37 cellular contexts compared by ENCODE assay signal in the genomic region with DNA sequence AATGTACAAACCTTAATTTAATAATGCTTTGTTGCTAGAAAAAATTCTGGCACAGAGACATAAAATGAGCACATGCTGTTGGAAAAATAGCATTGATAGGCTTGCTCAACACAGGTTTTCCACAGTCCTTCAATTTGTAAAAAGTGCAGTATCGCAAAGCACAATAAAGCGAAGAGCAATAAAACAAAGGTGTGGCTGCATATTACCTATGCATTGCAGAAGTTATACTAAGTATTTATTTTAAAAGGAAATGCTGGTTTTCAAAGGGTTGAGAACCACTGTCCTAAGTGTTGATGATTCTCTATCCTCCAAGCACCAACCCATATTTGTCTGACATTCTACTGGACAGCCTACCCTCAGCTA. TPM values are rescaled to one million over a fixed set of nuclear protein-coding genes. Genes with fewer than 3 reads are reported as not detected.
"Had no signal": no experiment of that assay in that cellular context is flagged by ENCODE, and none has a peak within 500 bp of the region (broad histone marks: within the 10 kb centered on the region; RNA-seq: fewer than 3 reads in every experiment).

No MANE protein-coding gene starts in this region.

- H3K27me3 Mint-ChIP-seq: activated B cell treated with CpG ODN at 0.5 μM for 24 hours; activated CD4-positive, alpha-beta memory T cell treated with anti-CD3 and anti-CD28 coated beads, Interleukin-2, amount 10 ng/mL, durations not matched to agents 7 days and 5 days; activated CD4-positive, alpha-beta T cell treated with anti-CD3 and anti-CD28 coated beads, Interleukin-2, amount 10 ng/mL, durations not matched to agents 24 days and 14 days; activated CD8-positive, alpha-beta memory T cell treated with anti-CD3 and anti-CD28 coated beads, Interleukin-2, amount 10 ng/mL, durations not matched to agents 7 days and 5 days; activated naive CD4-positive, alpha-beta T cell treated with anti-CD3 and anti-CD28 coated beads, Interleukin-2, amount 10 ng/mL, durations not matched to agents 7 days and 5 days; activated naive CD4-positive, alpha-beta T cell treated with anti-CD3 and anti-CD28 coated beads, Interleukin-2, amount 50 U/mL, for 24 hours; activated naive CD8-positive, alpha-beta T cell treated with anti-CD3 and anti-CD28 coated beads, Interleukin-2, amount 10 ng/mL, durations not matched to agents 7 days and 5 days; central memory CD8-positive, alpha-beta T cell had no signal

- H3K27ac ChIP-seq: ascending aorta, cardiac muscle cell, VCaP had no signal

- FAIRE-seq: bronchial epithelial cell, TTC549 had no signal

- H3K36me3 ChIP-seq: ascending aorta, cardiac muscle cell had no signal

- H3K27me3 ChIP-seq: ascending aorta, cardiac muscle cell had no signal

- H3K4me3 Mint-ChIP-seq: activated B cell treated with CpG ODN at 0.5 μM for 24 hours; activated CD4-positive, alpha-beta memory T cell treated with anti-CD3 and anti-CD28 coated beads, Interleukin-2, amount 10 ng/mL, durations not matched to agents 7 days and 5 days; activated CD4-positive, alpha-beta T cell treated with anti-CD3 and anti-CD28 coated beads, Interleukin-2, amount 10 ng/mL, durations not matched to agents 24 days and 14 days; activated CD8-positive, alpha-beta memory T cell treated with anti-CD3 and anti-CD28 coated beads, Interleukin-2, amount 10 ng/mL, durations not matched to agents 7 days and 5 days; activated CD8-positive, alpha-beta T cell treated with anti-CD3 and anti-CD28 coated beads, Interleukin-2, amount 10 ng/mL, durations not matched to agents 7 days and 5 days; activated naive CD4-positive, alpha-beta T cell treated with anti-CD3 and anti-CD28 coated beads, Interleukin-2, amount 10 ng/mL, durations not matched to agents 7 days and 5 days; activated naive CD4-positive, alpha-beta T cell treated with anti-CD3 and anti-CD28 coated beads, Interleukin-2, amount 50 U/mL, for 24 hours; activated naive CD8-positive, alpha-beta T cell; activated naive CD8-positive, alpha-beta T cell treated with anti-CD3 and anti-CD28 coated beads, Interleukin-2, amount 10 ng/mL, durations not matched to agents 7 days and 5 days; activated naive CD8-positive, alpha-beta T cell treated with anti-CD3 and anti-CD28 coated beads, Interleukin-2, amount 50 U/mL, for 24 hours; activated T-cell treated with anti-CD3 and anti-CD28 coated beads, Interleukin-2, amount 50 U/mL, for 24 hours; brain; central memory CD8-positive, alpha-beta T cell; T-helper 1 cell treated with Interleukin-12 subunit alpha and Interleukin-12 subunit beta and Interleukin-4 antibody, amounts not matched to agents 30 μg/mL and 1 μg/mL, for 36 hours; T-helper 2 cell treated with Interferon-gamma antibody and Interleukin-4, amounts not matched to agents 5 μg/mL and 100 μg/mL, for 36 hours had no signal

- H3K36me3 Mint-ChIP-seq: activated CD8-positive, alpha-beta memory T cell treated with anti-CD3 and anti-CD28 coated beads, Interleukin-2, amount 10 ng/mL, durations not matched to agents 7 days and 5 days; activated naive CD4-positive, alpha-beta T cell treated with anti-CD3 and anti-CD28 coated beads, Interleukin-2, amount 10 ng/mL, durations not matched to agents 7 days and 5 days; activated naive CD4-positive, alpha-beta T cell treated with anti-CD3 and anti-CD28 coated beads, Interleukin-2, amount 50 U/mL, for 24 hours; activated naive CD8-positive, alpha-beta T cell; activated naive CD8-positive, alpha-beta T cell treated with anti-CD3 and anti-CD28 coated beads, Interleukin-2, amount 10 ng/mL, durations not matched to agents 7 days and 5 days; brain had no signal

- H3K4me1 Mint-ChIP-seq: activated B cell treated with CpG ODN at 0.5 μM for 24 hours; activated CD4-positive, alpha-beta memory T cell treated with anti-CD3 and anti-CD28 coated beads, Interleukin-2, amount 10 ng/mL, durations not matched to agents 7 days and 5 days; activated CD4-positive, alpha-beta T cell treated with anti-CD3 and anti-CD28 coated beads, Interleukin-2, amount 10 ng/mL, durations not matched to agents 24 days and 14 days; activated CD8-positive, alpha-beta memory T cell treated with anti-CD3 and anti-CD28 coated beads, Interleukin-2, amount 10 ng/mL, durations not matched to agents 7 days and 5 days; activated naive CD4-positive, alpha-beta T cell treated with anti-CD3 and anti-CD28 coated beads, Interleukin-2, amount 10 ng/mL, durations not matched to agents 7 days and 5 days; activated naive CD4-positive, alpha-beta T cell treated with anti-CD3 and anti-CD28 coated beads, Interleukin-2, amount 50 U/mL, for 24 hours; activated naive CD8-positive, alpha-beta T cell treated with anti-CD3 and anti-CD28 coated beads, Interleukin-2, amount 10 ng/mL, durations not matched to agents 7 days and 5 days; activated naive CD8-positive, alpha-beta T cell treated with anti-CD3 and anti-CD28 coated beads, Interleukin-2, amount 50 U/mL, for 24 hours; brain; central memory CD8-positive, alpha-beta T cell had no signal

- H3K4me1 ChIP-seq: ascending aorta had no signal

- H3K9me3 Mint-ChIP-seq: activated CD4-positive, alpha-beta T cell treated with anti-CD3 and anti-CD28 coated beads, Interleukin-2, amount 10 ng/mL, durations not matched to agents 24 days and 14 days; activated T-helper 2 cell treated with anti-CD3 and anti-CD28 coated beads, Interferon-gamma antibody, Interleukin-2, Interleukin-4, amounts not matched to agents 10 μg/mL and 5 μg/mL and 100 μg/mL, durations not matched to agents 14 hours and 24 hours and 36 hours had no signal

- DNase-seq: activated B cell treated with CpG ODN at 0.5 μM for 24 hours; activated CD4-positive, alpha-beta memory T cell treated with anti-CD3 and anti-CD28 coated beads, Interleukin-2, amount 10 ng/mL, durations not matched to agents 7 days and 5 days; activated CD4-positive, alpha-beta T cell treated with anti-CD3 and anti-CD28 coated beads for 4 hours; activated CD4-positive, alpha-beta T cell treated with anti-CD3 and anti-CD28 coated beads, Interleukin-2, amount 10 ng/mL, durations not matched to agents 24 days and 14 days; activated CD4-positive, alpha-beta T cell treated with anti-CD3 and anti-CD28 coated beads, Interleukin-2, amount 50 U/mL, for 1 hour; activated CD4-positive, alpha-beta T cell treated with anti-CD3 and anti-CD28 coated beads, Interleukin-2, amount 50 U/mL, for 4 hours; activated CD4-positive, CD25-positive, alpha-beta regulatory T cell treated with anti-CD3 and anti-CD28 coated beads, Interleukin-2, amount 50 U/mL, for 72 hours; activated CD8-positive, alpha-beta memory T cell treated with anti-CD3 and anti-CD28 coated beads for 24 hours; activated CD8-positive, alpha-beta memory T cell treated with anti-CD3 and anti-CD28 coated beads, Interleukin-2, amount 10 ng/mL, durations not matched to agents 7 days and 5 days; activated CD8-positive, alpha-beta memory T cell treated with anti-CD3 and anti-CD28 coated beads, Interleukin-2, amount 50 U/mL, for 48 hours; activated CD8-positive, alpha-beta T cell treated with anti-CD3 and anti-CD28 coated beads, Interleukin-2, amount 10 ng/mL, durations not matched to agents 7 days and 5 days; activated effector memory CD4-positive, alpha-beta T cell treated with Interleukin-2 at 50 U/mL for 16 hours; activated gamma-delta T cell; activated naive CD4-positive, alpha-beta T cell treated with anti-CD3 and anti-CD28 coated beads, Interleukin-2, amount 10 ng/mL, durations not matched to agents 7 days and 5 days; activated naive CD4-positive, alpha-beta T cell treated with Interleukin-2 at 50 U/mL for 16 hours; activated naive CD8-positive, alpha-beta T cell treated with anti-CD3 and anti-CD28 coated beads, Interleukin-2, amount 10 ng/mL, durations not matched to agents 7 days and 5 days; activated naive CD8-positive, alpha-beta T cell treated with anti-CD3 and anti-CD28 coated beads, Interleukin-2, amount 50 U/mL, for 24 hours; activated T-cell treated with anti-CD3 and anti-CD28 coated beads, Interleukin-2, amount 50 U/mL, for 24 hours; activated T-cell treated with anti-CD3 and anti-CD28 coated beads, Interleukin-2, amount 50 U/mL, for 48 hours; amygdala; anterior cingulate cortex; caudate nucleus; T-helper 1 cell; T-helper 2 cell; T-helper 9 cell had no signal

- ATAC-seq: activated CD8-positive, alpha-beta memory T cell treated with anti-CD3 and anti-CD28 coated beads, Interleukin-2, amount 10 ng/mL, durations not matched to agents 7 days and 5 days; activated CD8-positive, alpha-beta T cell treated with anti-CD3 and anti-CD28 coated beads, Interleukin-2, amount 10 ng/mL, durations not matched to agents 7 days and 5 days; activated naive CD8-positive, alpha-beta T cell treated with anti-CD3 and anti-CD28 coated beads, Interleukin-2, amount 50 U/mL, for 24 hours had no signal

- H3K4me3 ChIP-seq: ascending aorta, cardiac muscle cell had no signal

- H3K9me3 ChIP-seq: ascending aorta had no signal

- H3K27ac Mint-ChIP-seq: activated B cell treated with CpG ODN at 0.5 μM for 24 hours; activated CD4-positive, alpha-beta memory T cell treated with anti-CD3 and anti-CD28 coated beads, Interleukin-2, amount 10 ng/mL, durations not matched to agents 7 days and 5 days; activated CD4-positive, alpha-beta T cell treated with anti-CD3 and anti-CD28 coated beads, Interleukin-2, amount 10 ng/mL, durations not matched to agents 24 days and 14 days; activated CD8-positive, alpha-beta memory T cell treated with anti-CD3 and anti-CD28 coated beads, Interleukin-2, amount 10 ng/mL, durations not matched to agents 7 days and 5 days; activated CD8-positive, alpha-beta T cell treated with anti-CD3 and anti-CD28 coated beads, Interleukin-2, amount 10 ng/mL, durations not matched to agents 7 days and 5 days; activated naive CD4-positive, alpha-beta T cell treated with anti-CD3 and anti-CD28 coated beads, Interleukin-2, amount 10 ng/mL, durations not matched to agents 7 days and 5 days; activated naive CD4-positive, alpha-beta T cell treated with anti-CD3 and anti-CD28 coated beads, Interleukin-2, amount 50 U/mL, for 24 hours; activated naive CD8-positive, alpha-beta T cell; activated naive CD8-positive, alpha-beta T cell treated with anti-CD3 and anti-CD28 coated beads, Interleukin-2, amount 10 ng/mL, durations not matched to agents 7 days and 5 days; activated naive CD8-positive, alpha-beta T cell treated with anti-CD3 and anti-CD28 coated beads, Interleukin-2, amount 50 U/mL, for 24 hours; activated T-cell treated with anti-CD3 and anti-CD28 coated beads, Interleukin-2, amount 50 U/mL, for 24 hours; activated T-helper 2 cell treated with anti-CD3 and anti-CD28 coated beads, Interferon-gamma antibody, Interleukin-2, Interleukin-4, amounts not matched to agents 10 μg/mL and 5 μg/mL and 100 μg/mL, durations not matched to agents 14 hours and 24 hours and 36 hours; brain; T-helper 1 cell treated with Interleukin-12 subunit alpha and Interleukin-12 subunit beta and Interleukin-4 antibody, amounts not matched to agents 30 μg/mL and 1 μg/mL, for 36 hours; T-helper 2 cell treated with Interferon-gamma antibody and Interleukin-4, amounts not matched to agents 5 μg/mL and 100 μg/mL, for 36 hours had no signal

RNA-seq across cellular contexts. Expression of gene CAP2, which starts 54.1 kb away (rescaled TPM):
- total RNA-seq: activated B cell treated with CpG ODN at 0.5 μM for 24 hours; activated CD4-positive, alpha-beta memory T cell treated with anti-CD3 and anti-CD28 coated beads, Interleukin-2, amount 10 ng/mL, durations not matched to agents 7 days and 5 days; activated CD4-positive, alpha-beta T cell treated with anti-CD3 and anti-CD28 coated beads, Interleukin-2, amount 10 ng/mL, durations not matched to agents 24 days and 14 days; activated CD8-positive, alpha-beta memory T cell treated with anti-CD3 and anti-CD28 coated beads, Interleukin-2, amount 10 ng/mL, durations not matched to agents 7 days and 5 days; activated CD8-positive, alpha-beta T cell treated with anti-CD3 and anti-CD28 coated beads, Interleukin-2, amount 10 ng/mL, durations not matched to agents 7 days and 5 days; activated naive CD8-positive, alpha-beta T cell treated with anti-CD3 and anti-CD28 coated beads, Interleukin-2, amount 10 ng/mL, durations not matched to agents 7 days and 5 days; activated T-helper 2 cell treated with anti-CD3 and anti-CD28 coated beads, Interferon-gamma antibody, Interleukin-2, Interleukin-4, amounts not matched to agents 10 μg/mL and 5 μg/mL and 100 μg/mL, durations not matched to agents 14 hours and 24 hours and 36 hours had no signal

RNA-seq across cellular contexts. Expression of gene RBM24, which starts 58.1 kb away (rescaled TPM):
- total RNA-seq: activated B cell treated with CpG ODN at 0.5 μM for 24 hours; activated CD4-positive, alpha-beta memory T cell treated with anti-CD3 and anti-CD28 coated beads, Interleukin-2, amount 10 ng/mL, durations not matched to agents 7 days and 5 days; activated CD4-positive, alpha-beta T cell treated with anti-CD3 and anti-CD28 coated beads, Interleukin-2, amount 10 ng/mL, durations not matched to agents 24 days and 14 days; activated CD8-positive, alpha-beta memory T cell treated with anti-CD3 and anti-CD28 coated beads, Interleukin-2, amount 10 ng/mL, durations not matched to agents 7 days and 5 days; activated CD8-positive, alpha-beta T cell treated with anti-CD3 and anti-CD28 coated beads, Interleukin-2, amount 10 ng/mL, durations not matched to agents 7 days and 5 days; activated naive CD8-positive, alpha-beta T cell treated with anti-CD3 and anti-CD28 coated beads, Interleukin-2, amount 10 ng/mL, durations not matched to agents 7 days and 5 days; activated T-helper 2 cell treated with anti-CD3 and anti-CD28 coated beads, Interferon-gamma antibody, Interleukin-2, Interleukin-4, amounts not matched to agents 10 μg/mL and 5 μg/mL and 100 μg/mL, durations not matched to agents 14 hours and 24 hours and 36 hours had no signal
